In genomic region chr3:134249442-134249841, GRCh38 we compare ENCODE assay signal across 8 cellular contexts. TPM values are rescaled to one million over a fixed set of nuclear protein-coding genes. Genes with fewer than 3 reads are reported as not detected.
DNase-seq lines count a peak whose midpoint lies in the region; ATAC-seq, FAIRE-seq and TF ChIP-seq lines count a peak whose summit lies in the region.

No MANE protein-coding gene starts in this region.

- in situ Hi-C loops in HAP-1 (cut with MboI; ENCODE audit: low sequenced_read_pairs): no loop called here

- ATAC-seq in GM21423 (IDR thresholded peaks at IDR 0.05; ENCODE audit: unreplicated experiment): no peak

- H3K36me3 ChIP-seq in HAP-1 (replicated peaks) (no peaks in the 10 kb centered on the region; the same call in 1 of the 2 replicates), WERI-Rb-1 (peaks cover 3% of the 10 kb centered on the region; the same call in 1 of the 2 replicates), small intestine (ENCODE audit: control insufficient read depth in 2 of 2, insufficient read depth in 2 of 2, low read length in 2 of 2) (no peaks in the 10 kb centered on the region)

- H3K4me1 Mint-ChIP-seq in glutamatergic neuron (ENCODE audit: low read depth, unreplicated experiment): peaks cover 24% of the 10 kb centered on the region

- no peak for DNase-seq in HAP-1 (ENCODE audit: low spot score in 2 of 2)
- no peak for DNase-seq in WERI-Rb-1
- no peak for DNase-seq in glutamatergic neuron
- DNase-seq in small intestine: no peak
- no peak for DNase-seq in AG08396 (ENCODE audit: low spot score)
- no peak for DNase-seq in A172 (ENCODE audit: low spot score)
- no peak for DNase-seq in 8988T

- peaks cover 7% of the 10 kb centered on the region for H3K9me3 Mint-ChIP-seq in glutamatergic neuron (ENCODE audit: unreplicated experiment)

- H3K36me3 Mint-ChIP-seq in glutamatergic neuron (ENCODE audit: unreplicated experiment): no peaks in the 10 kb centered on the region

- peaks cover 13% of the 10 kb centered on the region for H3K27me3 Mint-ChIP-seq in glutamatergic neuron (ENCODE audit: unreplicated experiment)

- H3K27ac ChIP-seq in WERI-Rb-1: no peak overlapping the region
- H3K27ac ChIP-seq in small intestine (ENCODE audit: low read depth in 1 of 2, low read length in 1 of 2): no peak overlapping the region

- H3K4me3 Mint-ChIP-seq in glutamatergic neuron (ENCODE audit: unreplicated experiment): peak overlapping the region; percentile 88

- H3K4me1 ChIP-seq in HAP-1: peaks cover 9% of the 10 kb centered on the region
- H3K4me1 ChIP-seq in small intestine (ENCODE audit: control insufficient read depth in 2 of 2, insufficient read depth in 1 of 2, low read depth in 1 of 2, low read length in 1 of 2): peaks cover under 1 to 4% of the 10 kb centered on the region in 2 donors

- 1 to 7% (median 5%) methylated on average over 4 of the region's 4 CpGs for WGBS in small intestine, 3 donors

- no peak for FAIRE-seq in small intestine (lab: Jason Lieb, UNC)

- TF ChIP-seq CTCF in WERI-Rb-1 (IDR thresholded peaks at IDR 0.05; ENCODE audit: low read depth, low read length): no peak
- no peak for TF ChIP-seq CTCF in glutamatergic neuron (IDR thresholded peaks at IDR 0.05; ENCODE audit: partially characterized antibody, unreplicated experiment)

- H3K27me3 ChIP-seq in HAP-1 (ENCODE audit: low read depth) (no peaks in the 10 kb centered on the region), WERI-Rb-1 (ENCODE audit: insufficient read depth, low read depth, severe bottlenecking) (no peaks in the 10 kb centered on the region), small intestine (ENCODE audit: control insufficient read depth in 2 of 2, insufficient read depth in 2 of 2, low read length in 2 of 2) (no peaks in the 10 kb centered on the region)

- H3K9me3 ChIP-seq in HAP-1 (no peaks in the 10 kb centered on the region), WERI-Rb-1 (ENCODE audit: severe bottlenecking) (no peaks in the 10 kb centered on the region), small intestine (ENCODE audit: control insufficient read depth, low read depth) (no peaks in the 10 kb centered on the region)

- no peak overlapping the region for H3K27ac Mint-ChIP-seq in glutamatergic neuron (ENCODE audit: unreplicated experiment)

- H3K4me3 ChIP-seq in HAP-1 (peak overlapping the region; percentile 54), WERI-Rb-1 (ENCODE audit: low read depth, low read length) (peak overlapping the region; percentile 66), small intestine (ENCODE audit: low read depth in 1 of 2, low read length in 2 of 2) (peak overlapping the region; percentile 93 to 95)

RNA-seq across cellular contexts. Expression of gene RYK, which starts 1.2 kb away (rescaled TPM):
- 33.6 TPM for total RNA-seq in glutamatergic neuron (ENCODE audit: unreplicated experiment)
- polyA plus RNA-seq in small intestine: 10 to 100 TPM; 13.2 to 28.9 (median 15.0) TPM
- total RNA-seq in A172 (2014; rRNA removed; shearing (Covaris generic)): 88.1 and 91.0 TPM in 2 replicates
